ENCODE assay signal across 20 cellular contexts in genomic region chr3:50294492-50295403, GRCh38. TPM values are rescaled to one million over a fixed set of nuclear protein-coding genes. Genes with fewer than 3 reads are reported as not detected.
DNase-seq lines count a peak whose midpoint lies in the region; ATAC-seq and TF ChIP-seq lines count a peak whose summit lies in the region.
"Had no signal": no experiment of that assay in that cellular context is flagged by ENCODE, and none has a peak within 500 bp of the region (broad histone marks: within the 10 kb centered on the region; RNA-seq: fewer than 3 reads in every experiment).

No MANE protein-coding gene starts in this region.

- DNase-seq in activated CD4-positive, alpha-beta T cell treated with anti-CD3 and anti-CD28 coated beads, Interleukin-2, amount 10 ng/mL, durations not matched to agents 24 days and 14 days = peak; percentile 57
- DNase-seq in activated CD4-positive, alpha-beta T cell treated with anti-CD3 and anti-CD28 coated beads for 48 hours = no peak
- no peak for DNase-seq in CD4-positive, alpha-beta T cell
- peak; percentile 1 for DNase-seq in neural progenitor cell (ENCODE audit: low spot score)
- no peak for DNase-seq in stimulated activated effector memory CD8-positive, alpha-beta T cell treated with anti-CD3 and anti-CD28 coated beads, Interleukin-12 subunit alpha, Interleukin-12 subunit beta, amount 100 ng/mL, for 72 hours (ENCODE audit: low spot score in 2 of 2)
- no peak for DNase-seq in stimulated activated CD4-positive, alpha-beta T cell treated with anti-CD3 and anti-CD28 coated beads, Interleukin-4, amount 100 ng/mL, for 4 hours
- DNase-seq: DMS79 treated with DMSO at 0.1 percent for 48 hours, GOT3, Karpas-422, MG63, NCI-H1092, NCI-H146, NCI-H2081, NCI-H82, PC-3 had no signal

- H3K9me3 Mint-ChIP-seq in activated CD4-positive, alpha-beta T cell treated with anti-CD3 and anti-CD28 coated beads, Interleukin-2, amount 10 ng/mL, durations not matched to agents 24 days and 14 days = no peaks in the 10 kb centered on the region
- H3K9me3 Mint-ChIP-seq in CD4-positive, alpha-beta T cell = no peaks in the 10 kb centered on the region
- no peaks in the 10 kb centered on the region for H3K9me3 Mint-ChIP-seq in dendritic cell treated with granulocyte-macrophage colony-stimulating factor and Interleukin-4, amounts not matched to agents 40 ng/mL and 50 ng/mL, for 4 days
- no peaks in the 10 kb centered on the region for H3K9me3 Mint-ChIP-seq in neural progenitor cell
- no peaks in the 10 kb centered on the region for H3K9me3 Mint-ChIP-seq in stimulated activated effector memory CD8-positive, alpha-beta T cell treated with anti-CD3 and anti-CD28 coated beads, Interleukin-12 subunit alpha, Interleukin-12 subunit beta, amount 100 ng/mL, for 72 hours

- no peaks in the 10 kb centered on the region for H3F3A ChIP-seq in neural progenitor cell (ENCODE audit: low read depth)

- H3K4me1 ChIP-seq in neural progenitor cell = peaks cover 18% of the 10 kb centered on the region

- no peak overlapping the region for H2AFZ ChIP-seq in neural progenitor cell (replicated peaks)

- ATAC-seq in CD4-positive, alpha-beta T cell (ENCODE audit: poor library complexity) = no peak
- ATAC-seq in stimulated activated effector memory CD8-positive, alpha-beta T cell treated with anti-CD3 and anti-CD28 coated beads, Interleukin-12 subunit alpha, Interleukin-12 subunit beta, amount 100 ng/mL, for 72 hours = no peak
- ATAC-seq in HG03097 (IDR thresholded peaks at IDR 0.05; ENCODE audit: low FRiP score, unreplicated experiment) = no peak
- ATAC-seq: PC-3 had no signal

- H3K79me2 ChIP-seq in neural progenitor cell (ENCODE audit: low read depth) = peaks cover 12% of the 10 kb centered on the region

- H3K27ac ChIP-seq in CD4-positive, alpha-beta T cell (ENCODE audit: low read depth, low read length) = no peak overlapping the region
- H3K27ac ChIP-seq in neural progenitor cell = no peak overlapping the region
- H3K27ac ChIP-seq: BLaER1 had no signal

- CTCF ChIA-PET in CD4-positive, alpha-beta T cell (lab: Charles Lee) = no interaction called here

- POLR2A ChIA-PET in CD4-positive, alpha-beta T cell (lab: Charles Lee) = interaction anchor here (0.6 kb wide), 1 partner anchor 1013 kb away, joined by 3 read pairs; no protein-coding TSS in a partner anchor

- H3K4me1 Mint-ChIP-seq in activated CD4-positive, alpha-beta T cell treated with anti-CD3 and anti-CD28 coated beads, Interleukin-2, amount 10 ng/mL, durations not matched to agents 24 days and 14 days = peaks cover 22% of the 10 kb centered on the region
- H3K4me1 Mint-ChIP-seq in CD4-positive, alpha-beta T cell (ENCODE audit: low read depth) = peaks cover 41% of the 10 kb centered on the region
- H3K4me1 Mint-ChIP-seq in dendritic cell treated with granulocyte-macrophage colony-stimulating factor and Interleukin-4, amounts not matched to agents 40 ng/mL and 50 ng/mL, for 4 days (ENCODE audit: low read depth) = peaks cover 28% of the 10 kb centered on the region
- H3K4me1 Mint-ChIP-seq in neural progenitor cell = peaks cover 24% of the 10 kb centered on the region
- peaks cover 42% of the 10 kb centered on the region for H3K4me1 Mint-ChIP-seq in stimulated activated effector memory CD8-positive, alpha-beta T cell treated with anti-CD3 and anti-CD28 coated beads, Interleukin-12 subunit alpha, Interleukin-12 subunit beta, amount 100 ng/mL, for 72 hours

- H3K36me3 ChIP-seq in neural progenitor cell = no peaks in the 10 kb centered on the region

- no peak for TF ChIP-seq CTCF in CD4-positive, alpha-beta T cell (IDR thresholded peaks at IDR 0.05)
- TF ChIP-seq CTCF in neural progenitor cell (IDR thresholded peaks at IDR 0.05) = no peak

- no peaks in the 10 kb centered on the region for H3K9me3 ChIP-seq in CD4-positive, alpha-beta T cell (ENCODE audit: control insufficient read depth, low read length)
- no peaks in the 10 kb centered on the region for H3K9me3 ChIP-seq in neural progenitor cell (ENCODE audit: low read depth)
- H3K9me3 ChIP-seq: BLaER1, MG63 had no signal

- H3K4me2 ChIP-seq in neural progenitor cell = no peak overlapping the region
- H3K4me2 ChIP-seq: BLaER1 had no signal

- intact Hi-C loops in activated CD4-positive, alpha-beta T cell treated with anti-CD3 and anti-CD28 coated beads, Interleukin-2, amount 10 ng/mL, durations not matched to agents 24 days and 14 days (cut with micrococcal nuclease) = loop anchor here (5.0 to 10.0 kb wide), 2 partner anchors 318 to 620 kb away; partner anchors contain the start of genes APEH and CISH
- intact Hi-C loops in CD4-positive, alpha-beta T cell (cut with DNase I, micrococcal nuclease) = loop anchor here (5.0 kb wide), 3 partner anchors 43 to 882 kb away; partner anchors contain the start of genes RBM6 (in 1 of the 2), RHOA (in 1 of the 2) and TCTA (in 1 of the 2)
- intact Hi-C loops in dendritic cell treated with granulocyte-macrophage colony-stimulating factor and Interleukin-4, amounts not matched to agents 40 ng/mL and 50 ng/mL, for 4 days (cut with micrococcal nuclease) = no loop called here

- no peaks in the 10 kb centered on the region for H3K27me3 ChIP-seq in CD4-positive, alpha-beta T cell (ENCODE audit: control insufficient read depth, insufficient read depth, low read length)
- no peaks in the 10 kb centered on the region for H3K27me3 ChIP-seq in neural progenitor cell
- H3K27me3 ChIP-seq: BLaER1, MG63 had no signal

- H3K9ac ChIP-seq in neural progenitor cell = no peak overlapping the region
- H3K9ac ChIP-seq: BLaER1 had no signal

- H3K27me3 Mint-ChIP-seq in activated CD4-positive, alpha-beta T cell treated with anti-CD3 and anti-CD28 coated beads, Interleukin-2, amount 10 ng/mL, durations not matched to agents 24 days and 14 days = no peaks in the 10 kb centered on the region
- H3K27me3 Mint-ChIP-seq in CD4-positive, alpha-beta T cell = no peaks in the 10 kb centered on the region
- no peaks in the 10 kb centered on the region for H3K27me3 Mint-ChIP-seq in dendritic cell treated with granulocyte-macrophage colony-stimulating factor and Interleukin-4, amounts not matched to agents 40 ng/mL and 50 ng/mL, for 4 days
- peaks cover 12% of the 10 kb centered on the region for H3K27me3 Mint-ChIP-seq in neural progenitor cell (ENCODE audit: insufficient read depth, low read depth)

- peaks cover 15% of the 10 kb centered on the region for H3K36me3 Mint-ChIP-seq in activated CD4-positive, alpha-beta T cell treated with anti-CD3 and anti-CD28 coated beads, Interleukin-2, amount 10 ng/mL, durations not matched to agents 24 days and 14 days (ENCODE audit: low read depth)
- peaks cover 17% of the 10 kb centered on the region for H3K36me3 Mint-ChIP-seq in CD4-positive, alpha-beta T cell (ENCODE audit: low read depth)
- peaks cover 29% of the 10 kb centered on the region for H3K36me3 Mint-ChIP-seq in dendritic cell treated with granulocyte-macrophage colony-stimulating factor and Interleukin-4, amounts not matched to agents 40 ng/mL and 50 ng/mL, for 4 days (ENCODE audit: low read depth)
- H3K36me3 Mint-ChIP-seq in neural progenitor cell = peaks cover 1% of the 10 kb centered on the region
- H3K36me3 Mint-ChIP-seq in stimulated activated effector memory CD8-positive, alpha-beta T cell treated with anti-CD3 and anti-CD28 coated beads, Interleukin-12 subunit alpha, Interleukin-12 subunit beta, amount 100 ng/mL, for 72 hours = peaks cover 30% of the 10 kb centered on the region

- no peak overlapping the region for H3K4me3 Mint-ChIP-seq in activated CD4-positive, alpha-beta T cell treated with anti-CD3 and anti-CD28 coated beads, Interleukin-2, amount 10 ng/mL, durations not matched to agents 24 days and 14 days
- no peak overlapping the region for H3K4me3 Mint-ChIP-seq in CD4-positive, alpha-beta T cell
- no peak overlapping the region for H3K4me3 Mint-ChIP-seq in dendritic cell treated with granulocyte-macrophage colony-stimulating factor and Interleukin-4, amounts not matched to agents 40 ng/mL and 50 ng/mL, for 4 days
- no peak overlapping the region for H3K4me3 Mint-ChIP-seq in neural progenitor cell
- no peak overlapping the region for H3K4me3 Mint-ChIP-seq in stimulated activated effector memory CD8-positive, alpha-beta T cell treated with anti-CD3 and anti-CD28 coated beads, Interleukin-12 subunit alpha, Interleukin-12 subunit beta, amount 100 ng/mL, for 72 hours

- peaks cover 6% of the 10 kb centered on the region for H4K20me1 ChIP-seq in neural progenitor cell (ENCODE audit: low read depth)

- H3K27ac Mint-ChIP-seq in activated CD4-positive, alpha-beta T cell treated with anti-CD3 and anti-CD28 coated beads, Interleukin-2, amount 10 ng/mL, durations not matched to agents 24 days and 14 days = no peak overlapping the region
- H3K27ac Mint-ChIP-seq in CD4-positive, alpha-beta T cell = peak overlapping the region; percentile 56
- H3K27ac Mint-ChIP-seq in dendritic cell treated with granulocyte-macrophage colony-stimulating factor and Interleukin-4, amounts not matched to agents 40 ng/mL and 50 ng/mL, for 4 days = peak overlapping the region; percentile 22
- no peak overlapping the region for H3K27ac Mint-ChIP-seq in neural progenitor cell
- H3K27ac Mint-ChIP-seq in stimulated activated effector memory CD8-positive, alpha-beta T cell treated with anti-CD3 and anti-CD28 coated beads, Interleukin-12 subunit alpha, Interleukin-12 subunit beta, amount 100 ng/mL, for 72 hours = no peak overlapping the region

- no peak overlapping the region for H3K4me3 ChIP-seq in neural progenitor cell
- H3K4me3 ChIP-seq: BLaER1, MG63 had no signal

RNA-seq across cellular contexts. Expression of gene IFRD2, which starts 2.5 kb away (rescaled TPM):
- 231 and 233 TPM in 2 replicates for total RNA-seq in activated CD4-positive, alpha-beta T cell treated with anti-CD3 and anti-CD28 coated beads, Interleukin-2, amount 10 ng/mL, durations not matched to agents 24 days and 14 days
- 10 to 100 TPM; 30.0 to 30.4 TPM for total RNA-seq in CD4-positive, alpha-beta T cell
- total RNA-seq in neural progenitor cell (ENCODE audit: low replicate concordance) = 26.4 and 45.6 TPM in 2 replicates

RNA-seq across cellular contexts. Expression of gene HYAL3, which starts 4.5 kb away (rescaled TPM):
- total RNA-seq in activated CD4-positive, alpha-beta T cell treated with anti-CD3 and anti-CD28 coated beads, Interleukin-2, amount 10 ng/mL, durations not matched to agents 24 days and 14 days = 7.1 and 7.3 TPM in 2 replicates
- 1 to 10 TPM; 3.0 to 3.2 TPM for total RNA-seq in CD4-positive, alpha-beta T cell
- 2.2 and 4.9 TPM in 2 replicates for total RNA-seq in neural progenitor cell (ENCODE audit: low replicate concordance)

RNA-seq across cellular contexts. Expression of gene NAA80, which starts 4.5 kb away (rescaled TPM):
- 17.3 and 20.0 TPM in 2 replicates for total RNA-seq in activated CD4-positive, alpha-beta T cell treated with anti-CD3 and anti-CD28 coated beads, Interleukin-2, amount 10 ng/mL, durations not matched to agents 24 days and 14 days
- 10 to 100 TPM; 47.0 to 48.8 TPM for total RNA-seq in CD4-positive, alpha-beta T cell
- 10.1 and 21.8 TPM in 2 replicates for total RNA-seq in neural progenitor cell (ENCODE audit: low replicate concordance)

RNA-seq across cellular contexts. Expression of gene HYAL1, which starts 8.6 kb away (rescaled TPM):
- 0.28 and 0.50 TPM in 2 replicates for total RNA-seq in activated CD4-positive, alpha-beta T cell treated with anti-CD3 and anti-CD28 coated beads, Interleukin-2, amount 10 ng/mL, durations not matched to agents 24 days and 14 days
- under 1 TPM in 1 of 2 experiments, not detected in 1; 0.38 TPM for total RNA-seq in CD4-positive, alpha-beta T cell
- 1.6 and 3.0 TPM in 2 replicates for total RNA-seq in neural progenitor cell (ENCODE audit: low replicate concordance)

RNA-seq across cellular contexts. Expression of gene LSMEM2, which starts 15.9 kb away (rescaled TPM):
- not detected in 2 replicates for total RNA-seq in activated CD4-positive, alpha-beta T cell treated with anti-CD3 and anti-CD28 coated beads, Interleukin-2, amount 10 ng/mL, durations not matched to agents 24 days and 14 days
- under 1 TPM in 1 of 2 experiments, not detected in 1; 0.22 TPM for total RNA-seq in CD4-positive, alpha-beta T cell
- total RNA-seq in neural progenitor cell (ENCODE audit: low replicate concordance) = 0.37 TPM in 1 of 2 replicates, not detected in the other
- total RNA-seq: A172, NCI-H460, PC-3 had no signal

Comparison
In these comparisons a context has a peak if more than half of its experiments do, and no peak if none do; other contexts are left out.
1. DNase-seq: peak in activated CD4-positive, alpha-beta T cell treated with anti-CD3 and anti-CD28 coated beads, Interleukin-2, amount 10 ng/mL, durations not matched to agents 24 days and 14 days (single experiment) and neural progenitor cell (single experiment); none in activated CD4-positive, alpha-beta T cell treated with anti-CD3 and anti-CD28 coated beads for 48 hours (single experiment), CD4-positive, alpha-beta T cell (0 of 10), stimulated activated effector memory CD8-positive, alpha-beta T cell treated with anti-CD3 and anti-CD28 coated beads, Interleukin-12 subunit alpha, Interleukin-12 subunit beta, amount 100 ng/mL, for 72 hours (0 of 2) and stimulated activated CD4-positive, alpha-beta T cell treated with anti-CD3 and anti-CD28 coated beads, Interleukin-4, amount 100 ng/mL, for 4 hours (0 of 2).
2. H3K27ac Mint-ChIP-seq: peak in CD4-positive, alpha-beta T cell (single experiment) and dendritic cell treated with granulocyte-macrophage colony-stimulating factor and Interleukin-4, amounts not matched to agents 40 ng/mL and 50 ng/mL, for 4 days (single experiment); none in activated CD4-positive, alpha-beta T cell treated with anti-CD3 and anti-CD28 coated beads, Interleukin-2, amount 10 ng/mL, durations not matched to agents 24 days and 14 days (single experiment), neural progenitor cell (single experiment) and stimulated activated effector memory CD8-positive, alpha-beta T cell treated with anti-CD3 and anti-CD28 coated beads, Interleukin-12 subunit alpha, Interleukin-12 subunit beta, amount 100 ng/mL, for 72 hours (single experiment).